In the genomic region with DNA sequence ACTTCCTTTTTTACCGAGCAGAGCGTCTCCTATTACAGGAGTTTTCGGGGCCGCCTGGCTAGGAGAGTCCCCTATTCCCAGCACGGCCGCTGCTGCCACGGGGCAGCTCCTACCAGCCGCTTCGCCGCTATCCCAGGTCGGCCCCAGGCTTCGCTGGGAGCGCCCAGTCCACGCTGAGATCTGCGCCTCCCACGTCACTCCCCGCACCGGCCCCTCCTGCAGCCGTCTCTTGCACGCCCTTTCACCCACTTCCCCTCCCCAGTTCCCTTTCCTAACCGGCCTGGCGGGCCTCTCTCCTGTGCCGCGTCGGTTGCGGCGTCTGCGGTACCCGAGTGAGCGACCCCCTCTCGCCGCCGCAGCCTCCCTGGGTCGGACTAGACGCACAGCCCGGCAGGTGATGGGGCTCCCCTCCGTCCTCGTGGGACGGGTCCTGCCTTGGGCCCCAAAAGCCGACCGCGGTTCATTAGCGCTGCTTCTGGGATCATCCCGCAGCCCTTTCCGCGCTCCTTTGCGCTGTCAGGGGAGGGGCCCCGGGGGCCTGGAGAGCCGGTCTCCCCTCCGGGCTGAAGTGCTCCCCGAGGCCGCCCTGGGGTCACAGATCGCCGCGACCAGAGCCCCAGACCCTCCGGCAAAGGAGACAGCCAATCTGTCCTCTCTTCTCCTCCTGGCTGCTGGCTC, we compare ENCODE assay signal across 8 cellular contexts.
DNase-seq lines count a peak whose midpoint lies in the region; ATAC-seq and TF ChIP-seq lines count a peak whose summit lies in the region.

No MANE protein-coding gene starts in this region.

- peak overlapping the region; percentile 23 for H3K4me3 ChIP-seq in RWPE2 (ENCODE audit: severe bottlenecking)

- H3K27me3 ChIP-seq in RWPE2 (ENCODE audit: insufficient read depth, poor library complexity, severe bottlenecking) (no peaks in the 10 kb centered on the region), layer of hippocampus (ENCODE audit: control insufficient read depth, insufficient read depth, low read length) (peaks cover 2% of the 10 kb centered on the region)

- peaks cover 46% of the 10 kb centered on the region for H3K4me1 ChIP-seq in RWPE2 (ENCODE audit: insufficient read depth, poor library complexity, severe bottlenecking)

- peak; percentile 49 for ATAC-seq in GM18502 (IDR thresholded peaks at IDR 0.05; ENCODE audit: poor library complexity, unreplicated experiment)
- peak; percentile 42 for ATAC-seq in HG03066 (IDR thresholded peaks at IDR 0.05; ENCODE audit: low read depth, unreplicated experiment)
- ATAC-seq in RWPE2 (ENCODE audit: low read depth), result no peak
- ATAC-seq in HG03378 (IDR thresholded peaks at IDR 0.05; ENCODE audit: unreplicated experiment), result no peak

- DNase-seq in RWPE2 (ENCODE audit: low spot score) (no peak), epidermal melanocyte (ENCODE audit: insufficient read length, low spot score) (no peak)
- peak; percentile 44 for DNase-seq in activated gamma-delta T cell treated with anti-CD3 and anti-CD28 coated beads, Interleukin-2, amount 50 U/mL, for 16 hours (ENCODE audit: low read depth)
- peak; percentile 52 for DNase-seq in stimulated activated CD8-positive, alpha-beta memory T cell treated with anti-CD3 and anti-CD28 coated beads, Interleukin-12 subunit alpha, Interleukin-12 subunit beta, amount 100 ng/mL, for 1 hour (ENCODE audit: low read depth)

- H3K27ac ChIP-seq in RWPE2 (ENCODE audit: poor library complexity, severe bottlenecking), result peak overlapping the region; percentile 63
- peak overlapping the region; percentile 50 for H3K27ac ChIP-seq in layer of hippocampus (ENCODE audit: low read depth, low read length)

- H3K36me3 ChIP-seq in RWPE2 (ENCODE audit: low read depth), result no peaks in the 10 kb centered on the region

- no peaks in the 10 kb centered on the region for H3K9me3 ChIP-seq in RWPE2 (ENCODE audit: severe bottlenecking)

- TF ChIP-seq CTCF in RWPE2 (IDR thresholded peaks at IDR 0.05; ENCODE audit: poor library complexity, severe bottlenecking), result no peak

Comparison
In these comparisons a context has a peak if more than half of its experiments do, and no peak if none do; other contexts are left out.
1. ATAC-seq: peak in GM18502 (single experiment) and HG03066 (single experiment); none in RWPE2 (single experiment) and HG03378 (single experiment).
2. DNase-seq: peak in activated gamma-delta T cell treated with anti-CD3 and anti-CD28 coated beads, Interleukin-2, amount 50 U/mL, for 16 hours (single experiment) and stimulated activated CD8-positive, alpha-beta memory T cell treated with anti-CD3 and anti-CD28 coated beads, Interleukin-12 subunit alpha, Interleukin-12 subunit beta, amount 100 ng/mL, for 1 hour (single experiment); none in RWPE2 (single experiment) and epidermal melanocyte (single experiment).